ENCODE assay signal across 1 cellular context in the genomic region with DNA sequence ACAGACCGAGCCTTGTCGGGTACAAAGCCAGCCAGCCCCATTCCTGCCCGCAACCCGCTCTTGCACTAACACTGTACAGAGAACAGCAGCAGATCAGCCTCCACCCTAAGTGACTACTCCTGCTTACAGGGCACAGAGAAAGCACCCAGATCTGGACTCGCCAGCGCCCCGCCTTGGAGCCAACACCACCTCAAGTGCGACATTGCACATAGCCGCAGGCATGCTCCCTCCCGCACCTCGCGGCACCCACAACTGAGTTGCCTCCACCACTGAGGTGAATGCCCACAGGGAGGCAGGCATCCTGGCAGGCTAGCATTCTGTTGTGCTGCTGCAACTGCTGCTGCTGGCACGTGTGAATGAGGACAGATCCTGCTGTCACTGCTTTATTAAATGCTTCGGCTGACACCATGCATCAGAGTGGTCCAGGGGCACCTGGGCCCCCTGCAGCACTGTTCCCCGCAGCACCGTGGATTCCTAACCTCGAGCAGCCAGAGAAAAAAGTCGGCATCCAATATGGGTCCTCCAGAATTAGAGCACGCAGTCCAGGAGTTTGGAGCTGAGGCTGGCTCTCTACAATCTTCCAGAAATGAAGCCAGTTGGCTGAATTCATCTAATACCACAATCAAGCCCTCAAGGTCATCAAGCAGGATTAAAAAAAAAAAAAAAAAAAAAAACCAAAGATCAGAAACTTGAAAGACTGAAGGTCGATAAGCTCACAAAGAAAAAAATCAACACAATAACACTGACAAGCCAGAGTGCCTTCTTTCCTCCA.
TF ChIP-seq lines count a peak whose summit lies in the region.

No MANE protein-coding gene starts in this region.

TF ChIP-seq in HepG2, 621 proteins besides CTCF, POLR2A, EP300 and RAD21:
- TF ChIP-seq GATAD2A (CRISPR knock-in tag; IDR thresholded peaks at IDR 0.05): no peak
- TF ChIP-seq, protein P1, sequence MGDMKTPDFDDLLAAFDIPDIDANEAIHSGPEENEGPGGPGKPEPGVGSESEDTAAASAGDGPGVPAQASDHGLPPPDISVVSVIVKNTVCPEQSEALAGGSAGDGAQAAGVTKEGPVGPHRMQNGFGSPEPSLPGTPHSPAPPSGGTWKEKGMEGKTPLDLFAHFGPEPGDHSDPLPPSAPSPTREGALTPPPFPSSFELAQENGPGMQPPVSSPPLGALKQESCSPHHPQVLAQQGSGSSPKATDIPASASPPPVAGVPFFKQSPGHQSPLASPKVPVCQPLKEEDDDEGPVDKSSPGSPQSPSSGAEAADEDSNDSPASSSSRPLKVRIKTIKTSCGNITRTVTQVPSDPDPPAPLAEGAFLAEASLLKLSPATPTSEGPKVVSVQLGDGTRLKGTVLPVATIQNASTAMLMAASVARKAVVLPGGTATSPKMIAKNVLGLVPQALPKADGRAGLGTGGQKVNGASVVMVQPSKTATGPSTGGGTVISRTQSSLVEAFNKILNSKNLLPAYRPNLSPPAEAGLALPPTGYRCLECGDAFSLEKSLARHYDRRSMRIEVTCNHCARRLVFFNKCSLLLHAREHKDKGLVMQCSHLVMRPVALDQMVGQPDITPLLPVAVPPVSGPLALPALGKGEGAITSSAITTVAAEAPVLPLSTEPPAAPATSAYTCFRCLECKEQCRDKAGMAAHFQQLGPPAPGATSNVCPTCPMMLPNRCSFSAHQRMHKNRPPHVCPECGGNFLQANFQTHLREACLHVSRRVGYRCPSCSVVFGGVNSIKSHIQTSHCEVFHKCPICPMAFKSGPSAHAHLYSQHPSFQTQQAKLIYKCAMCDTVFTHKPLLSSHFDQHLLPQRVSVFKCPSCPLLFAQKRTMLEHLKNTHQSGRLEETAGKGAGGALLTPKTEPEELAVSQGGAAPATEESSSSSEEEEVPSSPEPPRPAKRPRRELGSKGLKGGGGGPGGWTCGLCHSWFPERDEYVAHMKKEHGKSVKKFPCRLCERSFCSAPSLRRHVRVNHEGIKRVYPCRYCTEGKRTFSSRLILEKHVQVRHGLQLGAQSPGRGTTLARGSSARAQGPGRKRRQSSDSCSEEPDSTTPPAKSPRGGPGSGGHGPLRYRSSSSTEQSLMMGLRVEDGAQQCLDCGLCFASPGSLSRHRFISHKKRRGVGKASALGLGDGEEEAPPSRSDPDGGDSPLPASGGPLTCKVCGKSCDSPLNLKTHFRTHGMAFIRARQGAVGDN (CRISPR knock-in tag; IDR thresholded peaks at IDR 0.05): peak; percentile 14; the same call in 1 of the 2 replicates
- peak; percentile 14; the same call in 1 of the 2 replicates for TF ChIP-seq ZNF646 (CRISPR knock-in tag; IDR thresholded peaks at IDR 0.05)
TF ChIP-seq in HepG2: peak in this region for 2.
